ENCODE assay signal across 23 cellular contexts in genomic region chrX:17183566-17183965, GRCh38.
"Had no signal": no experiment of that assay in that cellular context is flagged by ENCODE, and none has a peak within 500 bp of the region (broad histone marks: within the 10 kb centered on the region; RNA-seq: fewer than 3 reads in every experiment).

No MANE protein-coding gene starts in this region.

- ATAC-seq: body of pancreas; gastroesophageal sphincter; left lobe of liver; lower lobe of right lung; naive thymus-derived CD8-positive, alpha-beta T cell had no signal

- H3K9me3 Mint-ChIP-seq: activated naive CD4-positive, alpha-beta T cell treated with anti-CD3 and anti-CD28 coated beads, Interleukin-2, amount 50 U/mL, for 24 hours; type B pancreatic cell had no signal

- H3K27me3 ChIP-seq: body of pancreas, cardiac muscle cell, gastroesophageal sphincter, ovary, spleen, testis, vagina had no signal

- H3K9me3 ChIP-seq: body of pancreas, gastroesophageal sphincter, lower lobe of right lung, ovary, prostate gland, spleen, testis, vagina had no signal

- H3K4me3 ChIP-seq: body of pancreas, cardiac muscle cell, gastroesophageal sphincter, lower lobe of right lung, ovary, prostate gland, spleen, testis, vagina had no signal

- H3K36me3 Mint-ChIP-seq: activated naive CD4-positive, alpha-beta T cell treated with anti-CD3 and anti-CD28 coated beads, Interleukin-2, amount 50 U/mL, for 24 hours; naive thymus-derived CD8-positive, alpha-beta T cell; type B pancreatic cell had no signal

- H3K4me1 ChIP-seq: body of pancreas, lower lobe of right lung, prostate gland, spleen, testis, vagina had no signal

- H3K27ac ChIP-seq: body of pancreas, cardiac muscle cell, epithelial cell of prostate, gastroesophageal sphincter, lower lobe of right lung, ovary, prostate gland, spleen, testis, vagina had no signal

- DNase-seq: activated gamma-delta T cell treated with Interleukin-2 at 50 U/mL for 16 hours; activated T-cell treated with anti-CD3 and anti-CD28 coated beads, Interleukin-2, amount 50 U/mL, for 1 hour; anterior cingulate cortex; body of pancreas; cortex of kidney; head of caudate nucleus; hypothalamus; kidney; lower lobe of right lung; naive thymus-derived CD8-positive, alpha-beta T cell; ovary; spleen; stimulated activated CD4-positive, alpha-beta T cell treated with anti-CD3 and anti-CD28 coated beads, Interleukin-4, amount 100 ng/mL, for 1 hour; stimulated activated naive CD4-positive, alpha-beta T cell; testis had no signal

- H3K4me1 Mint-ChIP-seq: activated naive CD4-positive, alpha-beta T cell treated with anti-CD3 and anti-CD28 coated beads, Interleukin-2, amount 50 U/mL, for 24 hours; naive thymus-derived CD8-positive, alpha-beta T cell had no signal

- H3K27me3 Mint-ChIP-seq: activated naive CD4-positive, alpha-beta T cell treated with anti-CD3 and anti-CD28 coated beads, Interleukin-2, amount 50 U/mL, for 24 hours; type B pancreatic cell had no signal

- H3K4me3 Mint-ChIP-seq: activated naive CD4-positive, alpha-beta T cell treated with anti-CD3 and anti-CD28 coated beads, Interleukin-2, amount 50 U/mL, for 24 hours; naive thymus-derived CD8-positive, alpha-beta T cell; type B pancreatic cell had no signal

- H3K36me3 ChIP-seq: cardiac muscle cell, gastroesophageal sphincter, lower lobe of right lung, ovary, prostate gland, spleen, vagina had no signal

- H3K27ac Mint-ChIP-seq: activated naive CD4-positive, alpha-beta T cell treated with anti-CD3 and anti-CD28 coated beads, Interleukin-2, amount 50 U/mL, for 24 hours; naive thymus-derived CD8-positive, alpha-beta T cell; type B pancreatic cell had no signal
